ENCODE assay signal across 1 cellular context in the genomic region with DNA sequence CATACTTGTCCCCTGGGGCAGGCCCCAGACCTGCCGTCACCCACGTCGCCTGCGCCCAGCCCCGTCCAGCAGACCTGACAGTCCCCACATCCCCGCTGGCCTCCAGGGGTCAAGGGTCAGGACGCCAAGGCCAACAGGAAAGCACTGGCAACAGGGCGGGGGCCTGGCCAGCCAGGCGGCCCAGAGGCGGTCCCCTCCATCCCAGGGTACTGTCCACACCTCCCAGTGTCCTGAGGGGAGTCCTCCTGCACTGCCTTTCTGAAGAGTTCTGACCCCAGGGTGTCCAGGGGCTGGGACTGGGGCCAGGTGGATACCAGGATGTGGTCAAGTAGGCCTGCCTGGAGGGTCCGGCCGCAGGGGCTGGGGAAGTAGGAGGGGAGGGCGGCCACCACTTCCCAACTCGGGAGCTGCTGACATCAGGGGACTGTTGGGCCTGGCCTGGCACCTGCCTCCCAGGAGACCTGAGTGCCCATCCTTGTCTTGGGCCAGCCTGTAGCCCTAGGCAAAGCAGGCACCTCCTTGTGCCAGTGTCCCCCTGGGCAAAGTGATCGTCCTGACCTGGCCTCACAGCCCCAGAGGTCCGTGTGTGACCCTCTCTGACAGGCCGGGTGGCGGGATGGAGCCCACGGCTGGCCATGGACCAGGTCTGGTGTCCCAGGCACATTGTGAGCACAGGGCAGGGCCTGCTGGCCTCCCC.
TF ChIP-seq lines count a peak whose summit lies in the region.

No MANE protein-coding gene starts in this region.

TF ChIP-seq in HepG2, 621 proteins besides CTCF, POLR2A, EP300 and RAD21 (continued from another document and continues in another):
- no peak for TF ChIP-seq AGO1 (IDR thresholded peaks at IDR 0.05; ENCODE audit: low read depth, low read length, poor library complexity, severe bottlenecking)
- TF ChIP-seq FOSL1 (CRISPR knock-in tag; IDR thresholded peaks at IDR 0.05; ENCODE audit: borderline replicate concordance): no peak
- TF ChIP-seq ZIK1 (CRISPR knock-in tag; IDR thresholded peaks at IDR 0.05; ENCODE audit: borderline replicate concordance, low read depth): no peak
- peak; percentile 80 for TF ChIP-seq GATAD2A (CRISPR knock-in tag; IDR thresholded peaks at IDR 0.05)
- no peak for TF ChIP-seq SIN3B (IDR thresholded peaks at IDR 0.05; ENCODE audit: low read length)
- TF ChIP-seq MIXL1 (CRISPR knock-in tag; IDR thresholded peaks at IDR 0.05): 0 out of 2 replicates have a peak, but pooled peaks have one; percentile 71
- TF ChIP-seq YEATS4 (CRISPR knock-in tag; IDR thresholded peaks at IDR 0.05; ENCODE audit: borderline replicate concordance): peak; percentile 64; the same call in 1 of the 2 replicates
- TF ChIP-seq, protein P1, sequence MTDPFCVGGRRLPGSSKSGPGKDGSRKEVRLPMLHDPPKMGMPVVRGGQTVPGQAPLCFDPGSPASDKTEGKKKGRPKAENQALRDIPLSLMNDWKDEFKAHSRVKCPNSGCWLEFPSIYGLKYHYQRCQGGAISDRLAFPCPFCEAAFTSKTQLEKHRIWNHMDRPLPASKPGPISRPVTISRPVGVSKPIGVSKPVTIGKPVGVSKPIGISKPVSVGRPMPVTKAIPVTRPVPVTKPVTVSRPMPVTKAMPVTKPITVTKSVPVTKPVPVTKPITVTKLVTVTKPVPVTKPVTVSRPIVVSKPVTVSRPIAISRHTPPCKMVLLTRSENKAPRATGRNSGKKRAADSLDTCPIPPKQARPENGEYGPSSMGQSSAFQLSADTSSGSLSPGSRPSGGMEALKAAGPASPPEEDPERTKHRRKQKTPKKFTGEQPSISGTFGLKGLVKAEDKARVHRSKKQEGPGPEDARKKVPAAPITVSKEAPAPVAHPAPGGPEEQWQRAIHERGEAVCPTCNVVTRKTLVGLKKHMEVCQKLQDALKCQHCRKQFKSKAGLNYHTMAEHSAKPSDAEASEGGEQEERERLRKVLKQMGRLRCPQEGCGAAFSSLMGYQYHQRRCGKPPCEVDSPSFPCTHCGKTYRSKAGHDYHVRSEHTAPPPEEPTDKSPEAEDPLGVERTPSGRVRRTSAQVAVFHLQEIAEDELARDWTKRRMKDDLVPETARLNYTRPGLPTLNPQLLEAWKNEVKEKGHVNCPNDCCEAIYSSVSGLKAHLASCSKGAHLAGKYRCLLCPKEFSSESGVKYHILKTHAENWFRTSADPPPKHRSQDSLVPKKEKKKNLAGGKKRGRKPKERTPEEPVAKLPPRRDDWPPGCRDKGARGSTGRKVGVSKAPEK (CRISPR knock-in tag; IDR thresholded peaks at IDR 0.05; ENCODE audit: borderline replicate concordance): no peak
- TF ChIP-seq, protein P2, sequence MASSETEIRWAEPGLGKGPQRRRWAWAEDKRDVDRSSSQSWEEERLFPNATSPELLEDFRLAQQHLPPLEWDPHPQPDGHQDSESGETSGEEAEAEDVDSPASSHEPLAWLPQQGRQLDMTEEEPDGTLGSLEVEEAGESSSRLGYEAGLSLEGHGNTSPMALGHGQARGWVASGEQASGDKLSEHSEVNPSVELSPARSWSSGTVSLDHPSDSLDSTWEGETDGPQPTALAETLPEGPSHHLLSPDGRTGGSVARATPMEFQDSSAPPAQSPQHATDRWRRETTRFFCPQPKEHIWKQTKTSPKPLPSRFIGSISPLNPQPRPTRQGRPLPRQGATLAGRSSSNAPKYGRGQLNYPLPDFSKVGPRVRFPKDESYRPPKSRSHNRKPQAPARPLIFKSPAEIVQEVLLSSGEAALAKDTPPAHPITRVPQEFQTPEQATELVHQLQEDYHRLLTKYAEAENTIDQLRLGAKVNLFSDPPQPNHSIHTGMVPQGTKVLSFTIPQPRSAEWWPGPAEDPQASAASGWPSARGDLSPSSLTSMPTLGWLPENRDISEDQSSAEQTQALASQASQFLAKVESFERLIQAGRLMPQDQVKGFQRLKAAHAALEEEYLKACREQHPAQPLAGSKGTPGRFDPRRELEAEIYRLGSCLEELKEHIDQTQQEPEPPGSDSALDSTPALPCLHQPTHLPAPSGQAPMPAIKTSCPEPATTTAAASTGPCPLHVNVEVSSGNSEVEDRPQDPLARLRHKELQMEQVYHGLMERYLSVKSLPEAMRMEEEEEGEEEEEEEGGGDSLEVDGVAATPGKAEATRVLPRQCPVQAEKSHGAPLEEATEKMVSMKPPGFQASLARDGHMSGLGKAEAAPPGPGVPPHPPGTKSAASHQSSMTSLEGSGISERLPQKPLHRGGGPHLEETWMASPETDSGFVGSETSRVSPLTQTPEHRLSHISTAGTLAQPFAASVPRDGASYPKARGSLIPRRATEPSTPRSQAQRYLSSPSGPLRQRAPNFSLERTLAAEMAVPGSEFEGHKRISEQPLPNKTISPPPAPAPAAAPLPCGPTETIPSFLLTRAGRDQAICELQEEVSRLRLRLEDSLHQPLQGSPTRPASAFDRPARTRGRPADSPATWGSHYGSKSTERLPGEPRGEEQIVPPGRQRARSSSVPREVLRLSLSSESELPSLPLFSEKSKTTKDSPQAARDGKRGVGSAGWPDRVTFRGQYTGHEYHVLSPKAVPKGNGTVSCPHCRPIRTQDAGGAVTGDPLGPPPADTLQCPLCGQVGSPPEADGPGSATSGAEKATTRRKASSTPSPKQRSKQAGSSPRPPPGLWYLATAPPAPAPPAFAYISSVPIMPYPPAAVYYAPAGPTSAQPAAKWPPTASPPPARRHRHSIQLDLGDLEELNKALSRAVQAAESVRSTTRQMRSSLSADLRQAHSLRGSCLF (CRISPR knock-in tag; IDR thresholded peaks at IDR 0.05; ENCODE audit: borderline replicate concordance): no peak
- no peak for TF ChIP-seq FOXK1 (CRISPR knock-in tag; IDR thresholded peaks at IDR 0.05; ENCODE audit: borderline replicate concordance, low read depth)
- no peak for TF ChIP-seq GLI4 (CRISPR knock-in tag; IDR thresholded peaks at IDR 0.05; ENCODE audit: borderline replicate concordance)
- TF ChIP-seq NR2F2 (IDR thresholded peaks at IDR 0.05; ENCODE audit: borderline replicate concordance, low read depth): peak; percentile 92
- TF ChIP-seq RBAK (CRISPR knock-in tag; IDR thresholded peaks at IDR 0.05): no peak
- no peak for TF ChIP-seq SETDB1 (CRISPR knock-in tag; IDR thresholded peaks at IDR 0.05; ENCODE audit: borderline replicate concordance)
- TF ChIP-seq ZBTB20 (CRISPR knock-in tag; IDR thresholded peaks at IDR 0.05; ENCODE audit: borderline replicate concordance, low read depth): no peak
- TF ChIP-seq, protein P3, sequence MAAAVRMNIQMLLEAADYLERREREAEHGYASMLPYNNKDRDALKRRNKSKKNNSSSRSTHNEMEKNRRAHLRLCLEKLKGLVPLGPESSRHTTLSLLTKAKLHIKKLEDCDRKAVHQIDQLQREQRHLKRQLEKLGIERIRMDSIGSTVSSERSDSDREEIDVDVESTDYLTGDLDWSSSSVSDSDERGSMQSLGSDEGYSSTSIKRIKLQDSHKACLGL (CRISPR knock-in tag; IDR thresholded peaks at IDR 0.05): 0 out of 2 replicates have a peak, but pooled peaks have one; percentile 17
- TF ChIP-seq ERF (CRISPR knock-in tag; IDR thresholded peaks at IDR 0.05): peak; percentile 52; the same call in 1 of the 2 replicates
- peak; percentile 51 for TF ChIP-seq MED8 (CRISPR knock-in tag; IDR thresholded peaks at IDR 0.05; ENCODE audit: insufficient replicate concordance)
- no peak for TF ChIP-seq ZNF720 (CRISPR knock-in tag; IDR thresholded peaks at IDR 0.05)
- no peak for TF ChIP-seq RORA (CRISPR knock-in tag; IDR thresholded peaks at IDR 0.05)
- no peak for TF ChIP-seq TOPORS (CRISPR knock-in tag; IDR thresholded peaks at IDR 0.05)
- TF ChIP-seq, protein P4, sequence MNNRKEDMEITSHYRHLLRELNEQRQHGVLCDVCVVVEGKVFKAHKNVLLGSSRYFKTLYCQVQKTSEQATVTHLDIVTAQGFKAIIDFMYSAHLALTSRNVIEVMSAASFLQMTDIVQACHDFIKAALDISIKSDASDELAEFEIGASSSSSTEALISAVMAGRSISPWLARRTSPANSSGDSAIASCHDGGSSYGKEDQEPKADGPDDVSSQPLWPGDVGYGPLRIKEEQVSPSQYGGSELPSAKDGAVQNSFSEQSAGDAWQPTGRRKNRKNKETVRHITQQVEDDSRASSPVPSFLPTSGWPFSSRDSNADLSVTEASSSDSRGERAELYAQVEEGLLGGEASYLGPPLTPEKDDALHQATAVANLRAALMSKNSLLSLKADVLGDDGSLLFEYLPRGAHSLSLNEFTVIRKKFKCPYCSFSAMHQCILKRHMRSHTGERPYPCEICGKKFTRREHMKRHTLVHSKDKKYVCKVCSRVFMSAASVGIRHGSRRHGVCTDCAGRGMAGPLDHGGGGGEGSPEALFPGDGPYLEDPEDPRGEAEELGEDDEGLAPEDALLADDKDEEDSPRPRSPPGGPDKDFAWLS (CRISPR knock-in tag; IDR thresholded peaks at IDR 0.05; ENCODE audit: borderline replicate concordance): no peak
- TF ChIP-seq ZNF446 (CRISPR knock-in tag; IDR thresholded peaks at IDR 0.05): no peak
- peak; percentile 90 for TF ChIP-seq ZBTB7B (CRISPR knock-in tag; IDR thresholded peaks at IDR 0.05)
- no peak for TF ChIP-seq GPN1 (CRISPR knock-in tag; IDR thresholded peaks at IDR 0.05; ENCODE audit: borderline replicate concordance)
- no peak for TF ChIP-seq NCOR1 (IDR thresholded peaks at IDR 0.05; ENCODE audit: borderline replicate concordance, low read length)
- TF ChIP-seq, protein P5, sequence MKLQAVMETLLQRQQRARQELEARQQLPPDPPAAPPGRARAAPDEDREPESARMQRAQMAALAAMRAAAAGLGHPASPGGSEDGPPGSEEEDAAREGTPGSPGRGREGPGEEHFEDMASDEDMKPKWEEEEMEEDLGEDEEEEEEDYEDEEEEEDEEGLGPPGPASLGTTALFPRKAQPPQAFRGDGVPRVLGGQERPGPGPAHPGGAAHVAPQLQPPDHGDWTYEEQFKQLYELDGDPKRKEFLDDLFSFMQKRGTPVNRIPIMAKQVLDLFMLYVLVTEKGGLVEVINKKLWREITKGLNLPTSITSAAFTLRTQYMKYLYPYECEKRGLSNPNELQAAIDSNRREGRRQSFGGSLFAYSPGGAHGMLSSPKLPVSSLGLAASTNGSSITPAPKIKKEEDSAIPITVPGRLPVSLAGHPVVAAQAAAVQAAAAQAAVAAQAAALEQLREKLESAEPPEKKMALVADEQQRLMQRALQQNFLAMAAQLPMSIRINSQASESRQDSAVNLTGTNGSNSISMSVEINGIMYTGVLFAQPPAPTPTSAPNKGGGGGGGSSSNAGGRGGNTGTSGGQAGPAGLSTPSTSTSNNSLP (IDR thresholded peaks at IDR 0.05; ENCODE audit: low read depth, low read length): no peak
- TF ChIP-seq ZNF501 (CRISPR knock-in tag; IDR thresholded peaks at IDR 0.05): peak; percentile 75
- TF ChIP-seq ARNT2 (CRISPR knock-in tag; IDR thresholded peaks at IDR 0.05; ENCODE audit: low read depth): peak; percentile 68; the same call in 1 of the 2 replicates
- TF ChIP-seq ZFP1 (CRISPR knock-in tag; IDR thresholded peaks at IDR 0.05): no peak
- no peak for TF ChIP-seq SRSF4 (IDR thresholded peaks at IDR 0.05; ENCODE audit: low read depth, low read length, poor library complexity, severe bottlenecking)
- TF ChIP-seq, protein P6, sequence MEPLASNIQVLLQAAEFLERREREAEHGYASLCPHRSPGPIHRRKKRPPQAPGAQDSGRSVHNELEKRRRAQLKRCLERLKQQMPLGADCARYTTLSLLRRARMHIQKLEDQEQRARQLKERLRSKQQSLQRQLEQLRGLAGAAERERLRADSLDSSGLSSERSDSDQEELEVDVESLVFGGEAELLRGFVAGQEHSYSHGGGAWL (CRISPR knock-in tag; IDR thresholded peaks at IDR 0.05): no peak
- no peak; the same call in 1 of the 2 replicates for TF ChIP-seq ZBTB42 (CRISPR knock-in tag; IDR thresholded peaks at IDR 0.05)
- TF ChIP-seq, protein P7, sequence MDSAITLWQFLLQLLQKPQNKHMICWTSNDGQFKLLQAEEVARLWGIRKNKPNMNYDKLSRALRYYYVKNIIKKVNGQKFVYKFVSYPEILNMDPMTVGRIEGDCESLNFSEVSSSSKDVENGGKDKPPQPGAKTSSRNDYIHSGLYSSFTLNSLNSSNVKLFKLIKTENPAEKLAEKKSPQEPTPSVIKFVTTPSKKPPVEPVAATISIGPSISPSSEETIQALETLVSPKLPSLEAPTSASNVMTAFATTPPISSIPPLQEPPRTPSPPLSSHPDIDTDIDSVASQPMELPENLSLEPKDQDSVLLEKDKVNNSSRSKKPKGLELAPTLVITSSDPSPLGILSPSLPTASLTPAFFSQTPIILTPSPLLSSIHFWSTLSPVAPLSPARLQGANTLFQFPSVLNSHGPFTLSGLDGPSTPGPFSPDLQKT (CRISPR knock-in tag; IDR thresholded peaks at IDR 0.05; ENCODE audit: borderline replicate concordance): no peak
- TF ChIP-seq ZNF652 (CRISPR knock-in tag; IDR thresholded peaks at IDR 0.05; ENCODE audit: borderline replicate concordance, low read depth): peak; percentile 52; the same call in 1 of the 2 replicates
- TF ChIP-seq ZFP36 (IDR thresholded peaks at IDR 0.05; ENCODE audit: borderline replicate concordance, low read depth, low read length, partially characterized antibody): no peak
- no peak for TF ChIP-seq PRMT3 (CRISPR knock-in tag; IDR thresholded peaks at IDR 0.05; ENCODE audit: borderline replicate concordance, low read depth)
- no peak for TF ChIP-seq CBX2 (IDR thresholded peaks at IDR 0.05; ENCODE audit: low read depth, low read length)
- TF ChIP-seq CBX2 (CRISPR knock-in tag; IDR thresholded peaks at IDR 0.05; ENCODE audit: low read depth): no peak
- no peak for TF ChIP-seq JDP2 (CRISPR knock-in tag; IDR thresholded peaks at IDR 0.05; ENCODE audit: borderline replicate concordance)
- TF ChIP-seq, protein P8, sequence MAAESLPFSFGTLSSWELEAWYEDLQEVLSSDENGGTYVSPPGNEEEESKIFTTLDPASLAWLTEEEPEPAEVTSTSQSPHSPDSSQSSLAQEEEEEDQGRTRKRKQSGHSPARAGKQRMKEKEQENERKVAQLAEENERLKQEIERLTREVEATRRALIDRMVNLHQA (CRISPR knock-in tag; IDR thresholded peaks at IDR 0.05): no peak
- TF ChIP-seq, protein P9, sequence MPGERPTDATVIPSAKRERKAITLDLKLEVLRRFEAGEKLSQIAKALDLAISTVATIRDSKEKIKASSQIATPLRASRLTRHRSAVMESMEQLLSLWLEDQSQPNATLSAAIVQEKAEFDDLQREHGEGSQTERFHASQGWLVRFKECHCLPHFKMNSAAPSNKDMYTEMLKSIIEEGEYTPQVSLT (CRISPR knock-in tag; IDR thresholded peaks at IDR 0.05; ENCODE audit: borderline replicate concordance, low read depth): no peak
- no peak for TF ChIP-seq EED (CRISPR knock-in tag; IDR thresholded peaks at IDR 0.05)
- peak; percentile 88; the same call in 1 of the 2 replicates for TF ChIP-seq ETV5 (CRISPR knock-in tag; IDR thresholded peaks at IDR 0.05; ENCODE audit: borderline replicate concordance)
- no peak for TF ChIP-seq ZMYM4 (CRISPR knock-in tag; IDR thresholded peaks at IDR 0.05)
- peak; percentile 45; the same call in 1 of the 2 replicates for TF ChIP-seq ZFP37 (CRISPR knock-in tag; IDR thresholded peaks at IDR 0.05; ENCODE audit: borderline replicate concordance)
- TF ChIP-seq ZNF737 (CRISPR knock-in tag; IDR thresholded peaks at IDR 0.05; ENCODE audit: borderline replicate concordance): no peak
- TF ChIP-seq, protein P10, sequence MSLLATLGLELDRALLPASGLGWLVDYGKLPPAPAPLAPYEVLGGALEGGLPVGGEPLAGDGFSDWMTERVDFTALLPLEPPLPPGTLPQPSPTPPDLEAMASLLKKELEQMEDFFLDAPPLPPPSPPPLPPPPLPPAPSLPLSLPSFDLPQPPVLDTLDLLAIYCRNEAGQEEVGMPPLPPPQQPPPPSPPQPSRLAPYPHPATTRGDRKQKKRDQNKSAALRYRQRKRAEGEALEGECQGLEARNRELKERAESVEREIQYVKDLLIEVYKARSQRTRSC (CRISPR knock-in tag; IDR thresholded peaks at IDR 0.05; ENCODE audit: low read depth): no peak
- no peak for TF ChIP-seq PAWR (CRISPR knock-in tag; IDR thresholded peaks at IDR 0.05; ENCODE audit: borderline replicate concordance)
- no peak for TF ChIP-seq RFX5 (IDR thresholded peaks at IDR 0.05; ENCODE audit: low read depth, low read length)
- peak; percentile 42; the same call in 1 of the 2 replicates for TF ChIP-seq ZMAT3 (CRISPR knock-in tag; conservative IDR thresholded peaks at IDR 0.05)
- TF ChIP-seq ZNF317 (CRISPR knock-in tag; IDR thresholded peaks at IDR 0.05): peak; percentile 43; the same call in 1 of the 2 replicates
